ENCODE assay signal across 8 cellular contexts in genomic region chr13:39037410-39037879, GRCh38. TPM values are rescaled to one million over a fixed set of nuclear protein-coding genes. Genes with fewer than 3 reads are reported as not detected.
DNase-seq lines count a peak whose midpoint lies in the region; ATAC-seq and TF ChIP-seq lines count a peak whose summit lies in the region.

No MANE protein-coding gene starts in this region.

- no peak for TF ChIP-seq CTCF in activated CD8-positive, alpha-beta T cell treated with anti-CD3 and anti-CD28 coated beads for 36 hours (IDR thresholded peaks at IDR 0.05)

- H3K4me1 ChIP-seq in iPS-18a (ENCODE audit: control insufficient read depth, low read depth, low read length), result peaks cover 16% of the 10 kb centered on the region

- H3K4me3 ChIP-seq in iPS-18a (ENCODE audit: low read length), result peak overlapping the region; percentile 100

- DNase-seq in A172 (ENCODE audit: low spot score), result peak; percentile 4
- DNase-seq in activated CD8-positive, alpha-beta T cell treated with anti-CD3 and anti-CD28 coated beads for 36 hours, result no peak
- DNase-seq in stimulated activated CD8-positive, alpha-beta memory T cell treated with anti-CD3 and anti-CD28 coated beads, Interleukin-7, amount 100 ng/mL, for 24 hours (ENCODE audit: low read depth), result peak; percentile 1
- no peak for DNase-seq in AG08395 (ENCODE audit: low spot score)
- DNase-seq in NCI-H2081 treated with DMSO at 0.1 percent for 48 hours (lab: John Stamatoyannopoulos, UW), result no peak

- peaks cover 44% of the 10 kb centered on the region for H3K4me1 Mint-ChIP-seq in activated CD8-positive, alpha-beta T cell treated with anti-CD3 and anti-CD28 coated beads for 36 hours (ENCODE audit: low read depth)

- ATAC-seq in GM18508 (IDR thresholded peaks at IDR 0.05; ENCODE audit: insufficient read depth, unreplicated experiment) (peak; percentile 4), HG03442 (IDR thresholded peaks at IDR 0.05; ENCODE audit: unreplicated experiment) (peak; percentile 15)
- ATAC-seq in activated CD8-positive, alpha-beta T cell treated with anti-CD3 and anti-CD28 coated beads for 36 hours, result no peak

- no peaks in the 10 kb centered on the region for H3K9me3 ChIP-seq in iPS-18a (ENCODE audit: control insufficient read depth, low read depth, low read length)

- H3K36me3 Mint-ChIP-seq in activated CD8-positive, alpha-beta T cell treated with anti-CD3 and anti-CD28 coated beads for 36 hours (ENCODE audit: low read depth), result peaks cover 40% of the 10 kb centered on the region

- no peaks in the 10 kb centered on the region for H3K9me3 Mint-ChIP-seq in activated CD8-positive, alpha-beta T cell treated with anti-CD3 and anti-CD28 coated beads for 36 hours

- H3K27ac ChIP-seq in iPS-18a (ENCODE audit: low read length), result peak overlapping the region; percentile 94

- H3K36me3 ChIP-seq in iPS-18a (ENCODE audit: control insufficient read depth, low read depth, low read length), result peaks cover 13% of the 10 kb centered on the region

- peak overlapping the region; percentile 99 for H3K27ac Mint-ChIP-seq in activated CD8-positive, alpha-beta T cell treated with anti-CD3 and anti-CD28 coated beads for 36 hours

- H3K9ac ChIP-seq in iPS-18a (ENCODE audit: low read length), result peak overlapping the region; percentile 96

- no peaks in the 10 kb centered on the region for H3K27me3 Mint-ChIP-seq in activated CD8-positive, alpha-beta T cell treated with anti-CD3 and anti-CD28 coated beads for 36 hours

- no peaks in the 10 kb centered on the region for H3K27me3 ChIP-seq in iPS-18a (ENCODE audit: control insufficient read depth, insufficient read depth, low read length)

- peak overlapping the region; percentile 100 for H3K4me3 Mint-ChIP-seq in activated CD8-positive, alpha-beta T cell treated with anti-CD3 and anti-CD28 coated beads for 36 hours

- intact Hi-C loops in activated CD8-positive, alpha-beta T cell treated with anti-CD3 and anti-CD28 coated beads for 36 hours (cut with micrococcal nuclease), result no loop called here

- CTCF ChIA-PET in activated CD8-positive, alpha-beta T cell treated with anti-CD3 and anti-CD28 coated beads for 36 hours (lab: Charles Lee), result interaction anchor here (1.1 to 2.7 kb wide), 4 partner anchors 10 to 574 kb away, joined by 3 to 16 read pairs (median 7); no protein-coding TSS in a partner anchor

- POLR2A ChIA-PET in activated CD8-positive, alpha-beta T cell treated with anti-CD3 and anti-CD28 coated beads for 36 hours (lab: Charles Lee), result interaction anchor here (0.8 to 2.6 kb wide), 8 partner anchors 9 to 688 kb away, joined by 3 to 8 read pairs (median 6); partner anchors contain the start of gene UFM1

RNA-seq across cellular contexts. Expression of gene PROSER1, which starts 0.4 kb away (rescaled TPM):
- 8.7 and 9.7 TPM in 2 replicates for total RNA-seq in A172 (2014; rRNA removed; shearing (Covaris generic))
- 100 to 1,000 TPM in 1 of 2 experiments, 10 to 100 TPM in 1; 88.7 to 108 TPM for total RNA-seq in activated CD8-positive, alpha-beta T cell treated with anti-CD3 and anti-CD28 coated beads for 36 hours

RNA-seq across cellular contexts. Expression of gene NHLRC3, which starts 0.8 kb away (rescaled TPM):
- 15.8 and 19.8 TPM in 2 replicates for total RNA-seq in A172 (2014; rRNA removed; shearing (Covaris generic))
- 10 to 100 TPM; 17.5 to 17.9 TPM for total RNA-seq in activated CD8-positive, alpha-beta T cell treated with anti-CD3 and anti-CD28 coated beads for 36 hours

RNA-seq across cellular contexts. Expression of gene STOML3, which starts 46.8 kb away (rescaled TPM):
- total RNA-seq in A172 (2014; rRNA removed; shearing (Covaris generic)), result not detected in 2 replicates
- total RNA-seq in activated CD8-positive, alpha-beta T cell treated with anti-CD3 and anti-CD28 coated beads for 36 hours, result not detected

Comparison
In these comparisons a context has a peak if more than half of its experiments do, and no peak if none do; other contexts are left out.
1. DNase-seq: peak in A172 (single experiment) and stimulated activated CD8-positive, alpha-beta memory T cell treated with anti-CD3 and anti-CD28 coated beads, Interleukin-7, amount 100 ng/mL, for 24 hours (single experiment); none in activated CD8-positive, alpha-beta T cell treated with anti-CD3 and anti-CD28 coated beads for 36 hours (single experiment), AG08395 (single experiment) and NCI-H2081 treated with DMSO at 0.1 percent for 48 hours (single experiment).